16 cellular contexts compared by ENCODE assay signal in the genomic region with DNA sequence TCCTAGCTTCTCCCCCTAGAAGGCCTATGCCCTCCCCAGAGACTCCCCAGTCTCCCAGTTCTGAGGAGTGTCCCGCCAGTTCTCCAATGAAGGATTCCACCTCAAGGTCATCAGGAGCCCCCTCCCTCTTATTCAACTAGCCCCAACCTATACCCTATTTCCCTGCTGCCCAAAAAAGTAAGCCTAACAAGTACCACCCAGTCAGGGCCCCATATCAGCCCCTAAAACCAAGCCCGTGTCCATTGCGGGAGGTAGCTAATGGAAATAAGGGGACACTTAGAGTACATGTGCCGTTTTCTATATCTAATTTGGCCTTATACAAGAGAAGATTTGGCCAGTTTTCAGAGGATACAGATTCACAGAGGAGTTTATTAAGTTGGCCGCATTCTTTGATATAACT.
"Had no signal": no experiment of that assay in that cellular context is flagged by ENCODE, and none has a peak within 500 bp of the region (broad histone marks: within the 10 kb centered on the region; RNA-seq: fewer than 3 reads in every experiment).

No MANE protein-coding gene starts in this region.

- H3K27ac Mint-ChIP-seq: nephron; neural progenitor cell; stimulated activated effector memory CD8-positive, alpha-beta T cell treated with anti-CD3 and anti-CD28 coated beads, Interleukin-12 subunit alpha, Interleukin-12 subunit beta, amount 100 ng/mL, for 72 hours had no signal

- DNase-seq: cortex of kidney; effector CD4-positive, alpha-beta T cell; left ventricle myocardium superior; lower lobe of right lung; sigmoid colon; stimulated activated CD4-positive, alpha-beta T cell treated with anti-CD3 and anti-CD28 coated beads, Interleukin-2, amount 100 ng/mL, for 24 hours; stimulated activated CD4-positive, alpha-beta T cell treated with anti-CD3 and anti-CD28 coated beads, Interleukin-4, amount 100 ng/mL, for 24 hours; stimulated activated naive CD4-positive, alpha-beta T cell treated with Interleukin-2 at 50 U/mL for 16 hours; thyroid gland; trophoblast cell had no signal

- H3K4me3 ChIP-seq: lower lobe of right lung, neural progenitor cell, prostate gland, right atrium auricular region, sigmoid colon, stomach, thyroid gland had no signal

- H3K36me3 ChIP-seq: lower lobe of right lung, neural progenitor cell, prostate gland, right atrium auricular region, sigmoid colon, stomach, thyroid gland had no signal

- H2AFZ ChIP-seq: neural progenitor cell had no signal

- H3K4me2 ChIP-seq: neural progenitor cell had no signal

- H3K9ac ChIP-seq: neural progenitor cell had no signal

- H3K9me3 ChIP-seq: lower lobe of right lung, prostate gland, right atrium auricular region, sigmoid colon, stomach, thyroid gland had no signal

- H3K4me1 Mint-ChIP-seq: nephron; stimulated activated effector memory CD8-positive, alpha-beta T cell treated with anti-CD3 and anti-CD28 coated beads, Interleukin-12 subunit alpha, Interleukin-12 subunit beta, amount 100 ng/mL, for 72 hours had no signal

- H3K4me3 Mint-ChIP-seq: nephron; neural progenitor cell; stimulated activated effector memory CD8-positive, alpha-beta T cell treated with anti-CD3 and anti-CD28 coated beads, Interleukin-12 subunit alpha, Interleukin-12 subunit beta, amount 100 ng/mL, for 72 hours had no signal

- H3K36me3 Mint-ChIP-seq: neural progenitor cell; stimulated activated effector memory CD8-positive, alpha-beta T cell treated with anti-CD3 and anti-CD28 coated beads, Interleukin-12 subunit alpha, Interleukin-12 subunit beta, amount 100 ng/mL, for 72 hours had no signal

- H3K27me3 ChIP-seq: neural progenitor cell, right atrium auricular region, thyroid gland had no signal

- H3K4me1 ChIP-seq: lower lobe of right lung, neural progenitor cell, prostate gland, right atrium auricular region, sigmoid colon, stomach, thyroid gland had no signal

- H3K9me3 Mint-ChIP-seq: nephron; neural progenitor cell; stimulated activated effector memory CD8-positive, alpha-beta T cell treated with anti-CD3 and anti-CD28 coated beads, Interleukin-12 subunit alpha, Interleukin-12 subunit beta, amount 100 ng/mL, for 72 hours had no signal

- ATAC-seq: left ventricle myocardium superior; lower lobe of right lung; stimulated activated effector memory CD8-positive, alpha-beta T cell treated with anti-CD3 and anti-CD28 coated beads, Interleukin-12 subunit alpha, Interleukin-12 subunit beta, amount 100 ng/mL, for 72 hours had no signal

- H3K27ac ChIP-seq: lower lobe of right lung, neural progenitor cell, prostate gland, right atrium auricular region, sigmoid colon, stomach, thyroid gland had no signal
